Comparison of ENCODE assay signal across 8 cellular contexts in genomic region chr3:40476478-40477470, GRCh38. TPM values are rescaled to one million over a fixed set of nuclear protein-coding genes. Genes with fewer than 3 reads are reported as not detected.
DNase-seq lines count a peak whose midpoint lies in the region; ATAC-seq, FAIRE-seq and TF ChIP-seq lines count a peak whose summit lies in the region.

Gene ZNF619, plus strand, starts transcription at chr3:40477122. Its CDS starts 858 bp downstream, at chr3:40477980.

- FAIRE-seq in HepG2 (lab: Jason Lieb, UNC), result peak; percentile 67

- no peaks in the 10 kb centered on the region for H4K20me1 ChIP-seq in HepG2 (ENCODE audit: insufficient read depth, low read length)

- POLR2A ChIA-PET in AG04449 (lab: Yijun Ruan, JAX) (interaction anchor here (1.2 to 1.6 kb wide), 3 partner anchors 17 to 47 kb away, joined by 4 to 5 read pairs (median 5); partner anchors contain the start of genes RPL14 and ZNF621), HepG2 (lab: Yijun Ruan, JAX) (interaction anchor here (0.8 to 3.4 kb wide), 11 partner anchors 11 to 49 kb away, joined by 3 to 54 read pairs (median 5); partner anchors contain the start of genes RPL14 and ZNF620)

- 9% methylated on average over 24 of the region's 48 CpGs for WGBS in HepG2 (ENCODE audit: low lambda C conversion rate)

- TSS peak; percentile 96 for BruUV-seq in HepG2 (replicated peaks; lab: Mats Ljungman, UMichigan)

- H3K79me2 ChIP-seq in HepG2 (ENCODE audit: insufficient read depth, low read length), result no peaks in the 10 kb centered on the region

- peaks cover 20% of the 10 kb centered on the region for H3K4me1 Mint-ChIP-seq in activated CD4-positive, alpha-beta T cell treated with anti-CD3 and anti-CD28 coated beads, Interleukin-2, amount 10 ng/mL, durations not matched to agents 24 days and 14 days

- H3K27me3 Mint-ChIP-seq in activated CD4-positive, alpha-beta T cell treated with anti-CD3 and anti-CD28 coated beads, Interleukin-2, amount 10 ng/mL, durations not matched to agents 24 days and 14 days, result peaks cover 5% of the 10 kb centered on the region

- H3K9me3 Mint-ChIP-seq in activated CD4-positive, alpha-beta T cell treated with anti-CD3 and anti-CD28 coated beads, Interleukin-2, amount 10 ng/mL, durations not matched to agents 24 days and 14 days, result no peaks in the 10 kb centered on the region

- ATAC-seq in GM18505 (IDR thresholded peaks at IDR 0.05; ENCODE audit: unreplicated experiment), result peak; percentile 77
- peak; percentile 75 for ATAC-seq in HG02943 (IDR thresholded peaks at IDR 0.05; ENCODE audit: low read depth, unreplicated experiment)
- ATAC-seq in HepG2, result peak; percentile 92

- peak within 1 kb of the TSS; percentile 51 for H3K27ac ChIP-seq in HepG2 (ENCODE audit: extremely low read length, insufficient read depth, low read length)

- H3K4me2 ChIP-seq in HepG2 (ENCODE audit: low read depth, low read length), result peak within 1 kb of the TSS; percentile 97

- H3K27ac Mint-ChIP-seq in activated CD4-positive, alpha-beta T cell treated with anti-CD3 and anti-CD28 coated beads, Interleukin-2, amount 10 ng/mL, durations not matched to agents 24 days and 14 days, result peak within 1 kb of the TSS; percentile 83

- no peak for DNase-seq in AG04449 (ENCODE audit: low read depth, low spot score)
- DNase-seq in NCI-H2196 treated with DMSO at 0.1 percent for 48 hours (lab: John Stamatoyannopoulos, UW; ENCODE audit: unreplicated experiment), result peak; percentile 5
- DNase-seq in activated CD4-positive, alpha-beta T cell treated with anti-CD3 and anti-CD28 coated beads, Interleukin-2, amount 10 ng/mL, durations not matched to agents 24 days and 14 days, result peak; percentile 89
- DNase-seq in dermis blood vessel endothelial cell, result peak; percentile 83
- peak; percentile 59 for DNase-seq in HepG2 (ENCODE audit: low spot score)
- peak; percentile 56 to 61 for DNase-seq in stimulated activated CD4-positive, alpha-beta T cell treated with anti-CD3 and anti-CD28 coated beads, Interleukin-2, amount 100 ng/mL, for 24 hours

- no peak for TF ChIP-seq EP300 in HepG2 (IDR thresholded peaks at IDR 0.05; ENCODE audit: low read depth in 2 of 2, low read length in 2 of 2)
- no peak for TF ChIP-seq EP300 in HepG2 (CRISPR knock-in tag; IDR thresholded peaks at IDR 0.05; ENCODE audit: borderline replicate concordance)

- H3K36me3 Mint-ChIP-seq in activated CD4-positive, alpha-beta T cell treated with anti-CD3 and anti-CD28 coated beads, Interleukin-2, amount 10 ng/mL, durations not matched to agents 24 days and 14 days (ENCODE audit: low read depth), result peaks cover 25% of the 10 kb centered on the region

- intact Hi-C loops in activated CD4-positive, alpha-beta T cell treated with anti-CD3 and anti-CD28 coated beads, Interleukin-2, amount 10 ng/mL, durations not matched to agents 24 days and 14 days (cut with micrococcal nuclease), result loop anchor here (1.0 to 2.0 kb wide), 3 partner anchors 23 to 48 kb away; partner anchors contain the start of genes ZNF620 and ZNF621
- intact Hi-C loops in HepG2 (cut with micrococcal nuclease; ENCODE audit: unreplicated experiment), result loop anchor here (1.0 kb wide), 1 partner anchor 29 kb away; no protein-coding TSS in a partner anchor

- H3K4me3 Mint-ChIP-seq in activated CD4-positive, alpha-beta T cell treated with anti-CD3 and anti-CD28 coated beads, Interleukin-2, amount 10 ng/mL, durations not matched to agents 24 days and 14 days, result peak within 1 kb of the TSS; percentile 89

- in situ Hi-C loops in HepG2 (cut with HindIII; ENCODE audit: extremely low pct_ligation_motif_present, low pct_unique_long_range_greater_than_20kb), result no loop called here

- H3K27me3 ChIP-seq in HepG2 (ENCODE audit: control insufficient read depth in 1 of 2, insufficient read depth in 2 of 2, low read length in 2 of 2), result no peaks in the 10 kb centered on the region; a peak in 1 of 5 replicates

- H3K36me3 ChIP-seq in HepG2 (replicated peaks in 1 of 2; ENCODE audit: control insufficient read depth in 1 of 2, insufficient read depth in 2 of 2, low read length in 2 of 2), result peaks cover 0 to 8% of the 10 kb centered on the region in 2 experiments; a peak in 1 of 5 replicates

- TF ChIP-seq CTCF in AG04449 (IDR thresholded peaks at IDR 0.05; ENCODE audit: insufficient read depth, low read length, missing control alignments) (no peak), HepG2 (CRISPR knock-in tag; IDR thresholded peaks at IDR 0.05) (peak; percentile 8; the same call in 1 of the 2 replicates)

- CTCF ChIA-PET in AG04449 (lab: Yijun Ruan, JAX) (interaction anchor here (1.2 kb wide), 1 partner anchor 24 kb away, joined by 3 read pairs; no protein-coding TSS in a partner anchor), HepG2 (lab: Yijun Ruan, JAX; ENCODE audit: low intra/inter-chr PET ratio, low total read pairs) (no interaction called here)

- H2AFZ ChIP-seq in HepG2 (ENCODE audit: low read length), result peak within 1 kb of the TSS; percentile 93

- no peaks in the 10 kb centered on the region for H3K9me3 ChIP-seq in HepG2 (ENCODE audit: low read length)

- TF ChIP-seq POLR2A in GM18505 (IDR thresholded peaks at IDR 0.05; ENCODE audit: borderline replicate concordance, extremely low read depth, insufficient read depth, insufficient read length), result peak; percentile 81
- peak; percentile 43 to 51; a peak in 2 of 4 replicates for TF ChIP-seq POLR2A in HepG2 (IDR thresholded peaks at IDR 0.05; ENCODE audit: insufficient read depth in 1 of 2, low read depth in 2 of 2, low read length in 2 of 2)

- TF ChIP-seq RAD21 in HepG2 (CRISPR knock-in tag; IDR thresholded peaks at IDR 0.05), result peak; percentile 29; the same call in 1 of the 2 replicates

- peaks cover 19% of the 10 kb centered on the region for H3K4me1 ChIP-seq in HepG2 (ENCODE audit: insufficient read depth, low read length)

- peak within 1 kb of the TSS; percentile 77 for H3K9ac ChIP-seq in HepG2 (ENCODE audit: insufficient read depth, low read depth, low read length)

- H3K4me3 ChIP-seq in AG04449 (ENCODE audit: low read depth, low read length), result peak within 1 kb of the TSS; percentile 82
- H3K4me3 ChIP-seq in HepG2 (replicated peaks in 1 of 3; ENCODE audit: insufficient read depth in 1 of 3, low read depth in 2 of 3, low read length in 3 of 3), result peak within 1 kb of the TSS; percentile 95 to 96 (median 95)

TF ChIP-seq in HepG2, 621 proteins besides CTCF, POLR2A, EP300 and RAD21 (continues in another document):
- TF ChIP-seq NFATC3 (CRISPR knock-in tag; IDR thresholded peaks at IDR 0.05) (no peak), ZNF101 (CRISPR knock-in tag; IDR thresholded peaks at IDR 0.05; ENCODE audit: borderline replicate concordance, low read depth) (no peak), KLF9 (CRISPR knock-in tag; IDR thresholded peaks at IDR 0.05; ENCODE audit: low read depth) (no peak), HNRNPL (IDR thresholded peaks at IDR 0.05; ENCODE audit: low read depth, low read length) (no peak), MAF1 (CRISPR knock-in tag; IDR thresholded peaks at IDR 0.05; ENCODE audit: borderline replicate concordance) (no peak), ZNF878 (CRISPR knock-in tag; IDR thresholded peaks at IDR 0.05) (no peak), ZNF512B (CRISPR knock-in tag; IDR thresholded peaks at IDR 0.05; ENCODE audit: borderline replicate concordance) (no peak), KMT2A (CRISPR knock-in tag; IDR thresholded peaks at IDR 0.05) (peak; percentile 68)

RNA-seq across cellular contexts. Expression of gene ZNF619, which starts in this region (rescaled TPM):
- total RNA-seq in activated CD4-positive, alpha-beta T cell treated with anti-CD3 and anti-CD28 coated beads, Interleukin-2, amount 10 ng/mL, durations not matched to agents 24 days and 14 days, result 6.1 and 8.4 TPM in 2 replicates
- 6.8 and 9.5 TPM in 2 replicates for total RNA-seq in dermis blood vessel endothelial cell
- total RNA-seq in HepG2 (2016; rRNA removed; fragmentation: Illumina TruSeq; extraction: Trizol), result 4.9 and 5.2 TPM in 2 replicates
- 0.40 and 0.88 TPM in 2 replicates for total RNA-seq in HepG2 (2016; cell fraction: cytosol; rRNA removed; fragmentation: Illumina TruSeq; extraction: Trizol; ENCODE audit: low read depth)
- total RNA-seq in HepG2 (2016; cell fraction: insoluble cytoplasmic fraction; rRNA removed; fragmentation: Illumina TruSeq; extraction: Trizol), result 4.5 and 5.1 TPM in 2 replicates
- total RNA-seq in HepG2 (2016; cell fraction: membrane; rRNA removed; fragmentation: Illumina TruSeq; extraction: Trizol), result 1.6 and 1.8 TPM in 2 replicates
- total RNA-seq in HepG2 (2016; cell fraction: nucleus; rRNA removed; fragmentation: Illumina TruSeq; extraction: Trizol), result 4.0 and 5.1 TPM in 2 replicates
- 0.83 and 1.0 TPM in 2 replicates for polyA plus RNA-seq in HepG2 (2011; rRNA removed)
- 0.83 and 0.95 TPM in 2 replicates for polyA plus RNA-seq in HepG2 (2011; cell fraction: cytosol; rRNA removed)
- 1.5 and 1.9 TPM in 2 replicates for polyA plus RNA-seq in HepG2 (2011; cell fraction: nucleus; rRNA removed)
- 0.97 and 1.1 TPM in 2 replicates for polyA plus RNA-seq in HepG2 (2012)
- 0.11 and 0.15 TPM in 2 replicates for polyA plus RNA-seq in HepG2 (2016; cell fraction: cytosol; fragmentation: Illumina TruSeq; extraction: Trizol; ENCODE audit: low read depth)
- 2.4 TPM in 2 replicates for polyA plus RNA-seq in HepG2 (2016; cell fraction: insoluble cytoplasmic fraction; fragmentation: Illumina TruSeq; extraction: Trizol; ENCODE audit: low read depth)
- polyA plus RNA-seq in HepG2 (2016; cell fraction: membrane; fragmentation: Illumina TruSeq; extraction: Trizol; ENCODE audit: low read depth), result 0.53 and 0.58 TPM in 2 replicates
- polyA plus RNA-seq in HepG2 (2016; cell fraction: nucleus; fragmentation: Illumina TruSeq; extraction: Trizol; ENCODE audit: insufficient read depth, low read depth), result 2.7 and 3.1 TPM in 2 replicates
- polyA minus RNA-seq in HepG2 (2011; rRNA and poly(A)+ RNA removed; ENCODE audit: low replicate concordance), result 4.6 and 6.5 TPM in 2 replicates
- polyA minus RNA-seq in HepG2 (2011; cell fraction: cytosol; rRNA and poly(A)+ RNA removed), result 2.4 and 2.9 TPM in 2 replicates
- polyA minus RNA-seq in HepG2 (2011; cell fraction: nucleus; rRNA and poly(A)+ RNA removed), result 5.2 and 5.3 TPM in 2 replicates
